ENCODE assay signal across 22 cellular contexts in genomic region chr5:93929146-93929545, GRCh38.
DNase-seq lines count a peak whose midpoint lies in the region; ATAC-seq and TF ChIP-seq lines count a peak whose summit lies in the region.
"Had no signal": no experiment of that assay in that cellular context is flagged by ENCODE, and none has a peak within 500 bp of the region (broad histone marks: within the 10 kb centered on the region; RNA-seq: fewer than 3 reads in every experiment).

No MANE protein-coding gene starts in this region.

- DNase-seq in G401 (ENCODE audit: low spot score), result peak; percentile 25
- DNase-seq in NCI-H1694 treated with DMSO at 0.1 percent for 48 hours (lab: John Stamatoyannopoulos, UW), result peak; percentile 94
- DNase-seq in astrocyte of the hippocampus (ENCODE audit: low read depth, low spot score), result peak; percentile 15
- DNase-seq in foreskin fibroblast, result peak; percentile 42 to 71
- DNase-seq in activated effector memory CD4-positive, alpha-beta T cell treated with Interleukin-2 at 50 U/mL for 16 hours, result no peak
- DNase-seq in GM19238 (ENCODE audit: insufficient read length, low spot score), result no peak
- DNase-seq: activated CD4-positive, alpha-beta T cell treated with anti-CD3 and anti-CD28 coated beads, Interleukin-2, amount 50 U/mL, for 4 hours; activated effector memory CD4-positive, alpha-beta T cell treated with anti-CD3 and anti-CD28 coated beads, Interleukin-2, amount 50 U/mL, for 16 hours; caudate nucleus; CD8-positive, alpha-beta memory T cell; H9; heart right ventricle; left ventricle myocardium inferior; NCI-H1105 treated with DMSO at 0.1 percent for 48 hours; NCI-H2107; stimulated activated CD4-positive, alpha-beta T cell treated with anti-CD3 and anti-CD28 coated beads, Interleukin-2, amount 100 ng/mL, for 48 hours; WERI-Rb-1 had no signal

- no peak overlapping the region for H3K4me3 ChIP-seq in foreskin fibroblast (ENCODE audit: low read depth in 1 of 2, low read length in 2 of 2)
- H3K4me3 ChIP-seq: heart right ventricle, left ventricle myocardium inferior, SJSA1, skin epidermis, tibial nerve had no signal

- ATAC-seq in GM19351 (IDR thresholded peaks at IDR 0.05; ENCODE audit: unreplicated experiment) (no peak), HG03457 (IDR thresholded peaks at IDR 0.05; ENCODE audit: unreplicated experiment) (no peak)
- ATAC-seq: heart right ventricle had no signal

- in situ Hi-C loops in G401 (cut with HindIII; ENCODE audit: low sequenced_read_pairs), result no loop called here

- TF ChIP-seq CTCF in foreskin fibroblast (IDR thresholded peaks at IDR 0.05; ENCODE audit: low read depth, low read length), result no peak

Comparison
In these comparisons a context has a peak if more than half of its experiments do, and no peak if none do; other contexts are left out.
1. DNase-seq: peak in G401 (single experiment), NCI-H1694 treated with DMSO at 0.1 percent for 48 hours (single experiment), astrocyte of the hippocampus (single experiment) and foreskin fibroblast (2 of 2); none in activated effector memory CD4-positive, alpha-beta T cell treated with Interleukin-2 at 50 U/mL for 16 hours (single experiment) and GM19238 (single experiment).